Comparison of ENCODE assay signal across 8 cellular contexts in genomic region chr15:94844533-94845390, GRCh38.
A peak's percentile ranks its signal among the peaks of the same experiment; 100 is the strongest.
DNase-seq lines count a peak whose midpoint lies in the region; ATAC-seq and TF ChIP-seq lines count a peak whose summit lies in the region.

No MANE protein-coding gene starts in this region.

- peak; percentile 54 for DNase-seq in HEK293T (ENCODE audit: extremely low spot score)
- peak; percentile 84 to 91 (median 89) for DNase-seq in right cardiac atrium
- peak; percentile 12 for DNase-seq in putamen (ENCODE audit: low spot score)
- DNase-seq in T-cell: no peak
- no peak for DNase-seq in activated T-helper 2 cell treated with anti-CD3 and anti-CD28 coated beads, Interferon-gamma antibody, Interleukin-2, Interleukin-4, amounts not matched to agents 10 μg/mL and 5 μg/mL and 100 μg/mL, durations not matched to agents 14 hours and 24 hours and 36 hours (ENCODE audit: low spot score)
- DNase-seq in central memory CD4-positive, alpha-beta T cell: no peak
- no peak for DNase-seq in stimulated activated CD4-positive, alpha-beta T cell treated with anti-CD3 and anti-CD28 coated beads, Interleukin-2, amount 100 ng/mL, for 48 hours

- 1% methylated on average over 83 of the region's 83 CpGs for WGBS in right cardiac atrium

- peak overlapping the region; percentile 70 for H3K4me3 ChIP-seq in right cardiac atrium (ENCODE audit: low read length)

- intact Hi-C loops in right cardiac atrium (cut with DNase I): loop anchor here in 1 of 4 donors (5.0 to 10.0 kb wide), 2 partner anchors 170 to 173 kb away; no protein-coding TSS in a partner anchor
- intact Hi-C loops in activated T-helper 2 cell treated with anti-CD3 and anti-CD28 coated beads, Interferon-gamma antibody, Interleukin-2, Interleukin-4, amounts not matched to agents 10 μg/mL and 5 μg/mL and 100 μg/mL, durations not matched to agents 14 hours and 24 hours and 36 hours (cut with micrococcal nuclease): no loop called here

- CTCF ChIA-PET in HEK293T (lab: Yijun Ruan, JAX) (interaction anchor here (0.6 kb wide), 1 partner anchor 629 kb away, joined by 9 read pairs; no protein-coding TSS in a partner anchor), T-cell (lab: Charles Lee) (interaction anchor here in 1 of 2 donors (0.6 kb wide), 1 partner anchor 241 kb away, joined by 3 read pairs; no protein-coding TSS in a partner anchor)

- H3K27ac ChIP-seq in right cardiac atrium (ENCODE audit: low read length): peak overlapping the region; percentile 48

- no peaks in the 10 kb centered on the region for H3K4me1 Mint-ChIP-seq in activated naive CD8-positive, alpha-beta T cell (ENCODE audit: low read depth)
- peaks cover 0 to 3% (median 0%) of the 10 kb centered on the region in 3 donors for H3K4me1 Mint-ChIP-seq in T-cell
- H3K4me1 Mint-ChIP-seq in activated T-helper 2 cell treated with anti-CD3 and anti-CD28 coated beads, Interferon-gamma antibody, Interleukin-2, Interleukin-4, amounts not matched to agents 10 μg/mL and 5 μg/mL and 100 μg/mL, durations not matched to agents 14 hours and 24 hours and 36 hours (ENCODE audit: low read depth): no peaks in the 10 kb centered on the region

- H3K4me1 ChIP-seq in right cardiac atrium (ENCODE audit: control insufficient read depth, insufficient read depth, low read length): peaks cover 1% of the 10 kb centered on the region

- no peak overlapping the region for H3K27ac Mint-ChIP-seq in activated naive CD8-positive, alpha-beta T cell
- H3K27ac Mint-ChIP-seq in T-cell: no peak overlapping the region
- H3K27ac Mint-ChIP-seq in activated T-helper 2 cell treated with anti-CD3 and anti-CD28 coated beads, Interferon-gamma antibody, Interleukin-2, Interleukin-4, amounts not matched to agents 10 μg/mL and 5 μg/mL and 100 μg/mL, durations not matched to agents 14 hours and 24 hours and 36 hours: no peak overlapping the region

- H3K9me3 ChIP-seq in right cardiac atrium (ENCODE audit: control insufficient read depth, low read length): peaks cover 4% of the 10 kb centered on the region

- H3K36me3 Mint-ChIP-seq in activated naive CD8-positive, alpha-beta T cell: peaks cover 2% of the 10 kb centered on the region
- H3K36me3 Mint-ChIP-seq in T-cell: no peaks in the 10 kb centered on the region
- H3K36me3 Mint-ChIP-seq in activated T-helper 2 cell treated with anti-CD3 and anti-CD28 coated beads, Interferon-gamma antibody, Interleukin-2, Interleukin-4, amounts not matched to agents 10 μg/mL and 5 μg/mL and 100 μg/mL, durations not matched to agents 14 hours and 24 hours and 36 hours (ENCODE audit: low read depth): no peaks in the 10 kb centered on the region

- POLR2A ChIA-PET in HEK293T (lab: Yijun Ruan, JAX): interaction anchor here (0.9 to 1.4 kb wide), 2 partner anchors 9 to 12 kb away, joined by 3 read pairs; no protein-coding TSS in a partner anchor
- POLR2A ChIA-PET in T-cell (lab: Charles Lee): no interaction called here

- H3K9me3 Mint-ChIP-seq in activated naive CD8-positive, alpha-beta T cell (ENCODE audit: low read depth): peaks cover 11% of the 10 kb centered on the region
- H3K9me3 Mint-ChIP-seq in T-cell: peaks cover 0 to 12% (median 10%) of the 10 kb centered on the region in 3 donors
- H3K9me3 Mint-ChIP-seq in activated T-helper 2 cell treated with anti-CD3 and anti-CD28 coated beads, Interferon-gamma antibody, Interleukin-2, Interleukin-4, amounts not matched to agents 10 μg/mL and 5 μg/mL and 100 μg/mL, durations not matched to agents 14 hours and 24 hours and 36 hours: no peaks in the 10 kb centered on the region

- ATAC-seq in right cardiac atrium (peak; percentile 93 to 97), T-cell (replicated peaks in 1 of 4) (no peak)

- peaks cover 38% of the 10 kb centered on the region for H3K27me3 Mint-ChIP-seq in activated naive CD8-positive, alpha-beta T cell
- peaks cover 30 to 37% of the 10 kb centered on the region in 2 donors for H3K27me3 Mint-ChIP-seq in T-cell
- H3K27me3 Mint-ChIP-seq in activated T-helper 2 cell treated with anti-CD3 and anti-CD28 coated beads, Interferon-gamma antibody, Interleukin-2, Interleukin-4, amounts not matched to agents 10 μg/mL and 5 μg/mL and 100 μg/mL, durations not matched to agents 14 hours and 24 hours and 36 hours (ENCODE audit: low read depth): peaks cover 33% of the 10 kb centered on the region

- H3K27me3 ChIP-seq in right cardiac atrium (ENCODE audit: control insufficient read depth, insufficient read depth): no peaks in the 10 kb centered on the region

- peak overlapping the region; percentile 36 for H3K4me3 Mint-ChIP-seq in activated naive CD8-positive, alpha-beta T cell
- H3K4me3 Mint-ChIP-seq in T-cell: no peak overlapping the region
- no peak overlapping the region for H3K4me3 Mint-ChIP-seq in activated T-helper 2 cell treated with anti-CD3 and anti-CD28 coated beads, Interferon-gamma antibody, Interleukin-2, Interleukin-4, amounts not matched to agents 10 μg/mL and 5 μg/mL and 100 μg/mL, durations not matched to agents 14 hours and 24 hours and 36 hours (ENCODE audit: low read depth)

TF ChIP-seq in HEK293T, 16 proteins besides CTCF, POLR2A, EP300 and RAD21:
- TF ChIP-seq L3MBTL2 (conservative IDR thresholded peaks at IDR 0.05): peak; percentile 69
- TF ChIP-seq PKNOX1 (IDR thresholded peaks at IDR 0.05): no peak

Comparison
In these comparisons a context has a peak if more than half of its experiments do, and no peak if none do; other contexts are left out.
1. DNase-seq: peak in HEK293T (single experiment), right cardiac atrium (3 of 3) and putamen (single experiment); none in T-cell (0 of 34), activated T-helper 2 cell treated with anti-CD3 and anti-CD28 coated beads, Interferon-gamma antibody, Interleukin-2, Interleukin-4, amounts not matched to agents 10 μg/mL and 5 μg/mL and 100 μg/mL, durations not matched to agents 14 hours and 24 hours and 36 hours (single experiment), central memory CD4-positive, alpha-beta T cell (single experiment) and stimulated activated CD4-positive, alpha-beta T cell treated with anti-CD3 and anti-CD28 coated beads, Interleukin-2, amount 100 ng/mL, for 48 hours (0 of 2).
2. ATAC-seq: peak in right cardiac atrium (2 of 2); none in T-cell (0 of 4).